ENCODE assay signal across 12 cellular contexts in genomic region chr2:24720310-24720709, GRCh38.
DNase-seq lines count a peak whose midpoint lies in the region; ATAC-seq and TF ChIP-seq lines count a peak whose summit lies in the region.
"Had no signal": no experiment of that assay in that cellular context is flagged by ENCODE, and none has a peak within 500 bp of the region (broad histone marks: within the 10 kb centered on the region; RNA-seq: fewer than 3 reads in every experiment).

No MANE protein-coding gene starts in this region.

- H3K4me1 ChIP-seq in H9 (ENCODE audit: insufficient read depth, low read length): no peaks in the 10 kb centered on the region

- no peak overlapping the region for H2AK5ac ChIP-seq in H9 (ENCODE audit: insufficient read length, low read length)

- no peak overlapping the region for H3K4ac ChIP-seq in H9 (ENCODE audit: low read depth, low read length)

- H2BK5ac ChIP-seq in H9 (ENCODE audit: insufficient read length, low read length): no peak overlapping the region

- H3K9ac ChIP-seq in H9 (ENCODE audit: extremely low read depth, insufficient read length, low read length): no peak overlapping the region

- ATAC-seq in GM18519 (IDR thresholded peaks at IDR 0.05; ENCODE audit: low FRiP score, unreplicated experiment) (peak; percentile 82), GM21423 (IDR thresholded peaks at IDR 0.05; ENCODE audit: unreplicated experiment) (peak; percentile 74), HG03066 (IDR thresholded peaks at IDR 0.05; ENCODE audit: low read depth, unreplicated experiment) (peak; percentile 85), HG03097 (IDR thresholded peaks at IDR 0.05; ENCODE audit: low FRiP score, unreplicated experiment) (no peak), GM21825 (IDR thresholded peaks at IDR 0.05; ENCODE audit: unreplicated experiment) (no peak)
- ATAC-seq in central memory CD8-positive, alpha-beta T cell (replicated peaks; ENCODE audit: extremely low read depth, poor library complexity, severe bottlenecking): no peak

- peaks cover 26% of the 10 kb centered on the region for H3K36me3 Mint-ChIP-seq in central memory CD8-positive, alpha-beta T cell (ENCODE audit: insufficient read depth)
- H3K36me3 Mint-ChIP-seq in H9 (ENCODE audit: insufficient read depth in 1 of 3, low read depth in 3 of 3): no peaks in the 10 kb centered on the region

- H3K4me1 Mint-ChIP-seq in central memory CD8-positive, alpha-beta T cell: no peaks in the 10 kb centered on the region
- peaks cover 0 to 4% of the 10 kb centered on the region in 2 experiments; a peak in 1 of 4 replicates for H3K4me1 Mint-ChIP-seq in H9

- no peaks in the 10 kb centered on the region for H3K9me3 Mint-ChIP-seq in central memory CD8-positive, alpha-beta T cell
- no peaks in the 10 kb centered on the region for H3K9me3 Mint-ChIP-seq in H9
- H3K9me3 Mint-ChIP-seq: CD4-positive, alpha-beta memory T cell had no signal

- no peak overlapping the region for H4K5ac ChIP-seq in H9 (ENCODE audit: insufficient read length, low read depth, low read length)

- no peaks in the 10 kb centered on the region for H3K27me3 ChIP-seq in H9 (ENCODE audit: insufficient read depth, low read length)

- no peaks in the 10 kb centered on the region for H3K9me3 ChIP-seq in H9 (ENCODE audit: control insufficient read depth, low read depth, low read length)

- no peaks in the 10 kb centered on the region for H3K79me2 ChIP-seq in H9 (ENCODE audit: insufficient read depth, low read length)

- H2BK15ac ChIP-seq in H9 (ENCODE audit: low read depth, low read length): no peak overlapping the region

- no peak overlapping the region for H2BK12ac ChIP-seq in H9 (ENCODE audit: insufficient read length, low read depth, low read length)

- no peaks in the 10 kb centered on the region for H3K27me3 Mint-ChIP-seq in central memory CD8-positive, alpha-beta T cell
- no peaks in the 10 kb centered on the region for H3K27me3 Mint-ChIP-seq in H9 (ENCODE audit: low read depth)
- H3K27me3 Mint-ChIP-seq: CD4-positive, alpha-beta memory T cell had no signal

- H3K18ac ChIP-seq in H9 (ENCODE audit: insufficient read length, low read depth, low read length): no peak overlapping the region

- no peak overlapping the region for H4K8ac ChIP-seq in H9 (replicated peaks; ENCODE audit: insufficient read length, low read depth, low read length)

- no peak overlapping the region for H2BK120ac ChIP-seq in H9 (ENCODE audit: low read depth, low read length, poor library complexity, severe bottlenecking)

- TF ChIP-seq CTCF in H9 (conservative IDR thresholded peaks at IDR 0.05): no peak

- no peak overlapping the region for H3T11ph ChIP-seq in H9 (ENCODE audit: low read length)

- no peaks in the 10 kb centered on the region for H4K20me1 ChIP-seq in H9 (ENCODE audit: control insufficient read depth, insufficient read depth, insufficient read length)

- peak overlapping the region; percentile 6 for H3K27ac Mint-ChIP-seq in central memory CD8-positive, alpha-beta T cell (ENCODE audit: low read depth)
- no peak overlapping the region for H3K27ac Mint-ChIP-seq in H9

- DNase-seq in central memory CD8-positive, alpha-beta T cell (ENCODE audit: low spot score in 2 of 2): no peak
- DNase-seq in NCI-H446 treated with DMSO at 0.1 percent for 48 hours (lab: John Stamatoyannopoulos, UW) (no peak), H9 (no peak)
- DNase-seq: CD4-positive, alpha-beta memory T cell; effector memory CD4-positive, alpha-beta T cell; hippocampal formation; NCI-H1436 had no signal

- no CpG with 5 or more reads among the region's 3 CpGs for WGBS in H9 (ENCODE audit: extremely low coverage, insufficient read length, low lambda C conversion rate)

- no peak overlapping the region for H3K27ac ChIP-seq in H9 (ENCODE audit: insufficient read length, low read depth, low read length)

- no peaks in the 10 kb centered on the region for H3K79me1 ChIP-seq in H9 (ENCODE audit: insufficient read depth, low read depth, low read length, poor library complexity, severe bottlenecking)

- no peak overlapping the region for H3K4me3 Mint-ChIP-seq in central memory CD8-positive, alpha-beta T cell
- no peak overlapping the region for H3K4me3 Mint-ChIP-seq in H9
- H3K4me3 Mint-ChIP-seq: CD4-positive, alpha-beta memory T cell had no signal

- H4K91ac ChIP-seq in H9 (ENCODE audit: insufficient read length, low read depth, low read length): no peak overlapping the region

- no peak overlapping the region for H2BK20ac ChIP-seq in H9 (ENCODE audit: low read depth, low read length, poor library complexity, severe bottlenecking)

- H3K14ac ChIP-seq in H9 (ENCODE audit: insufficient read depth, low read length): no peak overlapping the region

- no peak overlapping the region for H3K23ac ChIP-seq in H9 (ENCODE audit: insufficient read length, low read depth, low read length)

- H3K23me2 ChIP-seq in H9 (ENCODE audit: insufficient read length, low read depth, low read length, poor library complexity, severe bottlenecking): no peaks in the 10 kb centered on the region

- H2AFZ ChIP-seq in H9 (ENCODE audit: low read length): no peak overlapping the region

- H3K56ac ChIP-seq in H9 (ENCODE audit: insufficient read length, low read depth, low read length): no peak overlapping the region

- no peak overlapping the region for H3K4me2 ChIP-seq in H9 (ENCODE audit: insufficient read depth, insufficient read length, low read length)

Comparison
In these comparisons a context has a peak if more than half of its experiments do, and no peak if none do; other contexts are left out.
1. ATAC-seq: peak in GM18519 (single experiment), GM21423 (single experiment) and HG03066 (single experiment); none in central memory CD8-positive, alpha-beta T cell (single experiment), HG03097 (single experiment) and GM21825 (single experiment).